8 cellular contexts compared by ENCODE assay signal in genomic region chr10:22573820-22574569, GRCh38.
DNase-seq lines count a peak whose midpoint lies in the region; ATAC-seq and TF ChIP-seq lines count a peak whose summit lies in the region.

No MANE protein-coding gene starts in this region.

- peak; percentile 50 for TF ChIP-seq CTCF in astrocyte of the spinal cord (IDR thresholded peaks at IDR 0.05; ENCODE audit: low read depth, low read length)

- CTCF ChIA-PET in activated CD4-positive, alpha-beta T cell treated with anti-CD3 and anti-CD28 coated beads for 36 hours (lab: Charles Lee): interaction anchor here (0.6 to 2.5 kb wide), 17 partner anchors 11 to 415 kb away, joined by 3 to 29 read pairs (median 3); partner anchors contain the start of gene PIP4K2A

- no peak overlapping the region for H3K4me3 Mint-ChIP-seq in activated CD4-positive, alpha-beta T cell treated with anti-CD3 and anti-CD28 coated beads for 36 hours
- H3K4me3 Mint-ChIP-seq in memory B cell: no peak overlapping the region

- H3K9me3 Mint-ChIP-seq in activated CD4-positive, alpha-beta T cell treated with anti-CD3 and anti-CD28 coated beads for 36 hours (ENCODE audit: low read depth): no peaks in the 10 kb centered on the region
- no peaks in the 10 kb centered on the region for H3K9me3 Mint-ChIP-seq in memory B cell

- no peak for ATAC-seq in activated CD4-positive, alpha-beta T cell treated with anti-CD3 and anti-CD28 coated beads for 36 hours
- ATAC-seq in memory B cell (ENCODE audit: low read depth) (peak; percentile 46), GM18858 (IDR thresholded peaks at IDR 0.05; ENCODE audit: unreplicated experiment) (no peak)

- POLR2A ChIA-PET in activated CD4-positive, alpha-beta T cell treated with anti-CD3 and anti-CD28 coated beads for 36 hours (lab: Charles Lee): no interaction called here

- H3K4me1 Mint-ChIP-seq in activated CD4-positive, alpha-beta T cell treated with anti-CD3 and anti-CD28 coated beads for 36 hours: peaks cover 46% of the 10 kb centered on the region
- peaks cover 20% of the 10 kb centered on the region for H3K4me1 Mint-ChIP-seq in memory B cell

- H3K36me3 Mint-ChIP-seq in activated CD4-positive, alpha-beta T cell treated with anti-CD3 and anti-CD28 coated beads for 36 hours (ENCODE audit: low read depth): peaks cover 52% of the 10 kb centered on the region
- H3K36me3 Mint-ChIP-seq in memory B cell: peaks cover 28% of the 10 kb centered on the region

- in situ Hi-C loops in astrocyte of the spinal cord (cut with HindIII; ENCODE audit: low sequenced_read_pairs): no loop called here

- no peaks in the 10 kb centered on the region for H3K27me3 Mint-ChIP-seq in activated CD4-positive, alpha-beta T cell treated with anti-CD3 and anti-CD28 coated beads for 36 hours
- H3K27me3 Mint-ChIP-seq in memory B cell: no peaks in the 10 kb centered on the region

- no peak overlapping the region for H3K4me3 ChIP-seq in astrocyte of the spinal cord (ENCODE audit: low read depth, low read length)

- no peak overlapping the region for H3K27ac Mint-ChIP-seq in activated CD4-positive, alpha-beta T cell treated with anti-CD3 and anti-CD28 coated beads for 36 hours
- H3K27ac Mint-ChIP-seq in memory B cell: peak overlapping the region; percentile 69

- intact Hi-C loops in activated CD4-positive, alpha-beta T cell treated with anti-CD3 and anti-CD28 coated beads for 36 hours (cut with DNase I, micrococcal nuclease): loop anchor here (1.0 to 5.0 kb wide), 5 partner anchors 141 to 493 kb away; partner anchors contain the start of gene PIP4K2A (in 1 of the 2)

- peak; percentile 37 for DNase-seq in activated CD4-positive, alpha-beta T cell treated with anti-CD3 and anti-CD28 coated beads for 36 hours
- DNase-seq in activated CD4-positive, alpha-beta T cell treated with anti-CD3 and anti-CD28 coated beads for 48 hours: no peak
- DNase-seq in M059J (ENCODE audit: low read depth) (peak; percentile 9), astrocyte of the spinal cord (ENCODE audit: low read depth, low spot score) (peak; percentile 23), memory B cell (ENCODE audit: low spot score in 2 of 2) (peak; percentile 15 to 39), SKM-1 (lab: John Stamatoyannopoulos, UW; ENCODE audit: unreplicated experiment) (no peak), anterior cingulate cortex (lab: John Stamatoyannopoulos, UW) (no peak)

Comparison
In these comparisons a context has a peak if more than half of its experiments do, and no peak if none do; other contexts are left out.
1. DNase-seq: peak in activated CD4-positive, alpha-beta T cell treated with anti-CD3 and anti-CD28 coated beads for 36 hours (single experiment), M059J (single experiment), astrocyte of the spinal cord (single experiment) and memory B cell (2 of 2); none in activated CD4-positive, alpha-beta T cell treated with anti-CD3 and anti-CD28 coated beads for 48 hours (single experiment), SKM-1 (single experiment) and anterior cingulate cortex (0 of 58).